In genomic region chr9:136108648-136109266, GRCh38 we compare ENCODE assay signal across 8 cellular contexts. TPM values are rescaled to one million over a fixed set of nuclear protein-coding genes. Genes with fewer than 3 reads are reported as not detected.
DNase-seq lines count a peak whose midpoint lies in the region; ATAC-seq and TF ChIP-seq lines count a peak whose summit lies in the region.

No MANE protein-coding gene starts in this region.

- H3K4me1 ChIP-seq in CD8-positive, alpha-beta memory T cell (ENCODE audit: insufficient read depth, low read length): peaks cover 80% of the 10 kb centered on the region
- peaks cover 60% of the 10 kb centered on the region for H3K4me1 ChIP-seq in Loucy (ENCODE audit: insufficient read depth, low read length, poor library complexity, severe bottlenecking)

- H3K4me3 Mint-ChIP-seq in CD8-positive, alpha-beta memory T cell: peak overlapping the region; percentile 82 to 93 (median 86)
- H3K4me3 Mint-ChIP-seq in dendritic cell treated with granulocyte-macrophage colony-stimulating factor and Interleukin-4, amounts not matched to agents 40 ng/mL and 50 ng/mL, for 4 days: peak overlapping the region; percentile 71
- H3K4me3 Mint-ChIP-seq in osteocyte (ENCODE audit: unreplicated experiment): peak overlapping the region; percentile 14

- H3F3A ChIP-seq in Loucy (ENCODE audit: low read depth): peaks cover 7% of the 10 kb centered on the region; the same call in 1 of the 2 replicates

- H3K36me3 ChIP-seq in CD8-positive, alpha-beta memory T cell (ENCODE audit: insufficient read depth, low read length): no peaks in the 10 kb centered on the region
- H3K36me3 ChIP-seq in Loucy (ENCODE audit: insufficient read depth, low read length): no peaks in the 10 kb centered on the region

- H2AFZ ChIP-seq in Loucy (ENCODE audit: low read length): no peak overlapping the region

- peak overlapping the region; percentile 61 for H3K27ac ChIP-seq in CD8-positive, alpha-beta memory T cell (ENCODE audit: low read depth, low read length)

- H3K4me3 ChIP-seq in CD8-positive, alpha-beta memory T cell (ENCODE audit: low read length): peak overlapping the region; percentile 63
- H3K4me3 ChIP-seq in Loucy (ENCODE audit: low read length, poor library complexity, severe bottlenecking): peak overlapping the region; percentile 72

- no peaks in the 10 kb centered on the region for H3K27me3 ChIP-seq in CD8-positive, alpha-beta memory T cell (ENCODE audit: insufficient read depth, low read length, poor library complexity, severe bottlenecking)
- H3K27me3 ChIP-seq in Loucy (ENCODE audit: insufficient read depth, low read length, poor library complexity, severe bottlenecking): no peaks in the 10 kb centered on the region

- peak overlapping the region; percentile 86 for H3K4me2 ChIP-seq in Loucy (ENCODE audit: low read depth, low read length, poor library complexity, severe bottlenecking)

- H3K27ac Mint-ChIP-seq in CD8-positive, alpha-beta memory T cell: peak overlapping the region; percentile 8 to 94 (median 64)
- H3K27ac Mint-ChIP-seq in dendritic cell treated with granulocyte-macrophage colony-stimulating factor and Interleukin-4, amounts not matched to agents 40 ng/mL and 50 ng/mL, for 4 days: peak overlapping the region; percentile 91
- peak overlapping the region; percentile 62 for H3K27ac Mint-ChIP-seq in osteocyte (ENCODE audit: unreplicated experiment)

- no peaks in the 10 kb centered on the region for H3K36me3 Mint-ChIP-seq in CD8-positive, alpha-beta memory T cell
- peaks cover 6% of the 10 kb centered on the region for H3K36me3 Mint-ChIP-seq in dendritic cell treated with granulocyte-macrophage colony-stimulating factor and Interleukin-4, amounts not matched to agents 40 ng/mL and 50 ng/mL, for 4 days (ENCODE audit: low read depth)
- peaks cover 2% of the 10 kb centered on the region for H3K36me3 Mint-ChIP-seq in osteocyte (ENCODE audit: unreplicated experiment)

- H3K9me3 Mint-ChIP-seq in CD8-positive, alpha-beta memory T cell: no peaks in the 10 kb centered on the region
- H3K9me3 Mint-ChIP-seq in dendritic cell treated with granulocyte-macrophage colony-stimulating factor and Interleukin-4, amounts not matched to agents 40 ng/mL and 50 ng/mL, for 4 days: no peaks in the 10 kb centered on the region
- no peaks in the 10 kb centered on the region for H3K9me3 Mint-ChIP-seq in osteocyte (ENCODE audit: unreplicated experiment)

- POLR2A ChIA-PET in CD8-positive, alpha-beta memory T cell (lab: Charles Lee): interaction anchor here (1.0 to 4.5 kb wide), 4 partner anchors 9 to 202 kb away, joined by 3 to 59 read pairs (median 10); partner anchors contain the start of genes CAMSAP1, NACC2 and TMEM250

- TF ChIP-seq CTCF in Loucy (conservative IDR thresholded peaks at IDR 0.05; ENCODE audit: low read length) (no peak), osteocyte (IDR thresholded peaks at IDR 0.05) (no peak)

- ATAC-seq in GM19023 (IDR thresholded peaks at IDR 0.05; ENCODE audit: unreplicated experiment): no peak

- no peaks in the 10 kb centered on the region for H4K20me1 ChIP-seq in Loucy (ENCODE audit: insufficient read depth, low read length, poor library complexity, severe bottlenecking)

- H3K9me2 ChIP-seq in Loucy (replicated peaks; ENCODE audit: low read depth, low read length): no peaks in the 10 kb centered on the region

- CTCF ChIA-PET in CD8-positive, alpha-beta memory T cell (lab: Charles Lee): interaction anchor here (1.0 to 2.1 kb wide), 8 partner anchors 8 to 142 kb away, joined by 3 to 16 read pairs (median 6); no protein-coding TSS in a partner anchor

- H3K79me2 ChIP-seq in Loucy (ENCODE audit: insufficient read depth, low read length): peaks cover 26% of the 10 kb centered on the region; the same call in 1 of the 2 replicates

- H3K27me3 Mint-ChIP-seq in CD8-positive, alpha-beta memory T cell: no peaks in the 10 kb centered on the region
- H3K27me3 Mint-ChIP-seq in dendritic cell treated with granulocyte-macrophage colony-stimulating factor and Interleukin-4, amounts not matched to agents 40 ng/mL and 50 ng/mL, for 4 days: peaks cover 64% of the 10 kb centered on the region
- no peaks in the 10 kb centered on the region for H3K27me3 Mint-ChIP-seq in osteocyte (ENCODE audit: unreplicated experiment)

- no peaks in the 10 kb centered on the region for H3K9me3 ChIP-seq in CD8-positive, alpha-beta memory T cell (ENCODE audit: low read length)
- no peaks in the 10 kb centered on the region for H3K9me3 ChIP-seq in Loucy (ENCODE audit: insufficient read depth, low read depth, low read length)

- peak overlapping the region; percentile 93 for H3K9ac ChIP-seq in Loucy (ENCODE audit: low read depth, low read length, poor library complexity, severe bottlenecking)

- DNase-seq in CD8-positive, alpha-beta memory T cell: no peak
- DNase-seq in osteocyte (ENCODE audit: extremely low spot score, unreplicated experiment) (no peak), NCI-H774 (lab: John Stamatoyannopoulos, UW) (no peak), NCI-H82 (lab: John Stamatoyannopoulos, UW) (no peak), NCI-H2196 treated with DMSO at 0.1 percent for 48 hours (lab: John Stamatoyannopoulos, UW; ENCODE audit: unreplicated experiment) (no peak)

- intact Hi-C loops in dendritic cell treated with granulocyte-macrophage colony-stimulating factor and Interleukin-4, amounts not matched to agents 40 ng/mL and 50 ng/mL, for 4 days (cut with micrococcal nuclease): no loop called here

- H3K4me1 Mint-ChIP-seq in CD8-positive, alpha-beta memory T cell: peaks cover 52 to 85% (median 55%) of the 10 kb centered on the region in 3 donors
- H3K4me1 Mint-ChIP-seq in dendritic cell treated with granulocyte-macrophage colony-stimulating factor and Interleukin-4, amounts not matched to agents 40 ng/mL and 50 ng/mL, for 4 days (ENCODE audit: low read depth): peaks cover 72% of the 10 kb centered on the region
- peaks cover 70% of the 10 kb centered on the region for H3K4me1 Mint-ChIP-seq in osteocyte (ENCODE audit: unreplicated experiment)

RNA-seq across cellular contexts. Expression of gene TMEM250, which starts 9.9 kb away (rescaled TPM):
- 10 to 100 TPM; 46.4 to 50.2 TPM for total RNA-seq in CD8-positive, alpha-beta memory T cell
- 74.9 TPM for polyA plus RNA-seq in CD8-positive, alpha-beta memory T cell
- 34.0 and 38.2 TPM in 2 replicates for total RNA-seq in osteocyte

RNA-seq across cellular contexts. Expression of gene NACC2, which starts 13.7 kb away (rescaled TPM):
- total RNA-seq in CD8-positive, alpha-beta memory T cell: 1 to 10 TPM; 9.0 to 9.1 TPM
- polyA plus RNA-seq in CD8-positive, alpha-beta memory T cell: 2.9 TPM
- total RNA-seq in osteocyte: 40.1 and 41.4 TPM in 2 replicates

Comparison
In these comparisons a context has a peak if more than half of its experiments do, and no peak if none do; other contexts are left out.
1. H3K4me3 Mint-ChIP-seq: peak in every context shown above with its lines; median percentile 86 in CD8-positive, alpha-beta memory T cell; 71 in dendritic cell treated with granulocyte-macrophage colony-stimulating factor and Interleukin-4, amounts not matched to agents 40 ng/mL and 50 ng/mL, for 4 days; 14 in osteocyte.